22 cellular contexts compared by ENCODE assay signal in the genomic region with DNA sequence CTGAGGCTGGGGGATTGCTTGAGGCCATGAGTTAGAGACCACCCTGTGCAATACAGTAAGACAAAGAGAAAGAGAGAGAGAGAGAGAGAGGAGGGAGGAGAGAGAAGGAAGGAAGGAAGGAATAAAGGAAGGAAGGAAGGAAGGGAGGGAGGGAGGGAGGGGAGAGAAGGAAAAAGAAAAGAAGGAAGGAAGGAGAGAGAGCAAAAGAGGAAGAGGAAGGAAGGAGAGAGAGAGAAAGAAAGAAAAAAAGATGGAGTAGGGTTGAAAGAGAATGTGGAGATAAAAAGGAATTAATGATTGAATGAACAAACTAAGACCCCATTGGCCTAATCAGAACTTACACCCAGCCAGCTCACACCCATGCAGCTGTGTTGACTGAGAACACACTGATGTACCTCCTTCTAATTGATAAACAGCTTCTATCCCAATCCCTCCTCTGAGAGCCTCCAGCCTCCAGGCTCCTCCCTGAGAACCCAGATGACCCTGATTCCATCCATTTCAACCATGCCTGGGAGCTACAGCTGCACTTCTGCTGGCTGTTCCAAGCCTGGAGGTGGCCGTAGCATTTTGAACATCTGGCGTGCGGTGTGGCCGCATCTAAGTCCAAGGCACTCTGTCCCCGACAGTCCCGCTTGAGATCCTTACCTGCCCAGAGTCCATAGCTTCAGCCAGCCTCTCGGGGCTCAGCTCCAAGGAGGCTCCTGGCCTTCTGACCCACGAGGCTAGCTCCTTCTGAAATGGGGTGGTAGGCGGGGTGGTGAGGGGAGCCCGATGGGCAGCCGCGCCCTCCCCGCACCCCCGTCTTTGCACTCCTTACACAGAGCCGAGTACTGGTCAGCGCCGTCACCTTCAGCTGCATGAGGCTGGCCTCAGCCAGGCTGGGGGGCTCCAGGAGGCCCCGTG. TPM values are rescaled to one million over a fixed set of nuclear protein-coding genes. Genes with fewer than 3 reads are reported as not detected.
DNase-seq lines count a peak whose midpoint lies in the region; TF ChIP-seq lines count a peak whose summit lies in the region.
"Had no signal": no experiment of that assay in that cellular context is flagged by ENCODE, and none has a peak within 500 bp of the region (broad histone marks: within the 10 kb centered on the region; RNA-seq: fewer than 3 reads in every experiment).

No MANE protein-coding gene starts in this region.

- H3K4me3 Mint-ChIP-seq in type B pancreatic cell: peak overlapping the region; percentile 62
- no peak overlapping the region for H3K4me3 Mint-ChIP-seq in CD4-positive, alpha-beta memory T cell

- H3K36me3 ChIP-seq in liver (ENCODE audit: control insufficient read depth in 4 of 4, insufficient read depth in 3 of 4, low read depth in 1 of 4, low read length in 3 of 4): peaks cover 0 to 7% (median 3%) of the 10 kb centered on the region in 4 donors
- no peaks in the 10 kb centered on the region for H3K36me3 ChIP-seq in CD4-positive, alpha-beta memory T cell (ENCODE audit: insufficient read depth, low read length)
- H3K36me3 ChIP-seq: Peyer's patch had no signal

- peak overlapping the region; percentile 52 to 95 (median 66) for H3K4me3 ChIP-seq in liver (ENCODE audit: low read depth in 1 of 3, low read length in 3 of 3)
- H3K4me3 ChIP-seq in CD4-positive, alpha-beta memory T cell (ENCODE audit: low read length in 2 of 2): no peak overlapping the region
- H3K4me3 ChIP-seq: Peyer's patch had no signal

- POLR2A ChIA-PET in CD4-positive, alpha-beta memory T cell (lab: Charles Lee; ENCODE audit: partially characterized antibody): no interaction called here

- peak overlapping the region; percentile 50 to 78 for H3K27ac ChIP-seq in liver (ENCODE audit: low read depth in 1 of 2, low read length in 2 of 2)
- H3K27ac ChIP-seq in CD4-positive, alpha-beta memory T cell (ENCODE audit: low read depth, low read length): no peak overlapping the region
- H3K27ac ChIP-seq: C4-2B, Peyer's patch had no signal

- H3K4me1 Mint-ChIP-seq in type B pancreatic cell (ENCODE audit: unreplicated experiment): no peaks in the 10 kb centered on the region
- H3K4me1 Mint-ChIP-seq in CD4-positive, alpha-beta memory T cell: no peaks in the 10 kb centered on the region

- no peak overlapping the region for H3K9ac ChIP-seq in liver (ENCODE audit: low read depth in 1 of 2, low read length in 2 of 2)

- H3K36me3 Mint-ChIP-seq in type B pancreatic cell: no peaks in the 10 kb centered on the region
- no peaks in the 10 kb centered on the region for H3K36me3 Mint-ChIP-seq in CD4-positive, alpha-beta memory T cell

- intact Hi-C loops in CD4-positive, alpha-beta memory T cell (cut with micrococcal nuclease): no loop called here

- H3K27ac Mint-ChIP-seq in type B pancreatic cell: no peak overlapping the region
- H3K27ac Mint-ChIP-seq in CD4-positive, alpha-beta memory T cell: no peak overlapping the region

- DNase-seq in NCI-H748 (lab: John Stamatoyannopoulos, UW; ENCODE audit: unreplicated experiment) (peak; percentile 12), NCI-H748 treated with DMSO at 0.1 percent for 48 hours (lab: John Stamatoyannopoulos, UW) (no peak), NCI-H82 (lab: John Stamatoyannopoulos, UW) (peak; percentile 64), type B pancreatic cell (ENCODE audit: extremely low spot score, unreplicated experiment) (no peak), medulla oblongata (ENCODE audit: extremely low spot score) (no peak), NCI-H1092 treated with DMSO at 0.1 percent for 48 hours (lab: John Stamatoyannopoulos, UW) (no peak)
- no peak for DNase-seq in CD4-positive, alpha-beta memory T cell
- DNase-seq: COR-L47, DMS79, NCI-H1048, NCI-H187, NCI-H2171, NCI-H446, NCI-H69, Peyer's patch, T-helper 1 cell had no signal

- no peaks in the 10 kb centered on the region for H3K9me3 ChIP-seq in liver (ENCODE audit: control insufficient read depth in 4 of 4, low read length in 3 of 4)
- H3K9me3 ChIP-seq in CD4-positive, alpha-beta memory T cell (ENCODE audit: control insufficient read depth in 1 of 2, low read length in 2 of 2): no peaks in the 10 kb centered on the region
- H3K9me3 ChIP-seq: Peyer's patch had no signal

- no peaks in the 10 kb centered on the region for H3K9me3 Mint-ChIP-seq in type B pancreatic cell
- H3K9me3 Mint-ChIP-seq in CD4-positive, alpha-beta memory T cell: peaks cover 0 to 6% (median 0%) of the 10 kb centered on the region in 8 donors

- no peak for TF ChIP-seq RAD21 in liver (IDR thresholded peaks at IDR 0.05)

- TF ChIP-seq CTCF in liver (IDR thresholded peaks at IDR 0.05; ENCODE audit: low read depth, low read length, missing input control) (no peak), type B pancreatic cell (conservative IDR thresholded peaks at IDR 0.05) (no peak)

- CTCF ChIA-PET in CD4-positive, alpha-beta memory T cell (lab: Charles Lee; ENCODE audit: partially characterized antibody): interaction anchor here (0.7 kb wide), 1 partner anchor 117 kb away, joined by 4 read pairs; no protein-coding TSS in a partner anchor

- peaks cover 0 to 29% (median 23%) of the 10 kb centered on the region in 4 donors for H3K4me1 ChIP-seq in liver (ENCODE audit: control insufficient read depth in 4 of 4, insufficient read depth in 4 of 4, low read length in 3 of 4)
- no peaks in the 10 kb centered on the region for H3K4me1 ChIP-seq in CD4-positive, alpha-beta memory T cell (ENCODE audit: insufficient read depth, low read length)
- H3K4me1 ChIP-seq: Peyer's patch had no signal

- no peaks in the 10 kb centered on the region for H3K27me3 ChIP-seq in liver (ENCODE audit: control insufficient read depth in 4 of 4, insufficient read depth in 4 of 4, low read length in 3 of 4)
- H3K27me3 ChIP-seq in CD4-positive, alpha-beta memory T cell (ENCODE audit: insufficient read depth, low read length): no peaks in the 10 kb centered on the region
- H3K27me3 ChIP-seq: Peyer's patch had no signal

- WGBS in liver: 33% methylated on average over 18 of the region's 18 CpGs

- peaks cover 21% of the 10 kb centered on the region for H3K27me3 Mint-ChIP-seq in type B pancreatic cell
- peaks cover 13% of the 10 kb centered on the region in 2 donors for H3K27me3 Mint-ChIP-seq in CD4-positive, alpha-beta memory T cell

TF ChIP-seq in liver, 16 proteins besides CTCF, POLR2A, EP300 and RAD21:
- TF ChIP-seq GABPA (IDR thresholded peaks at IDR 0.05 in 1 of 2, conservative IDR thresholded peaks at IDR 0.05 in 1 of 2) (no peak), EGR1 (IDR thresholded peaks at IDR 0.05; ENCODE audit: low read depth in 2 of 2) (no peak), FOXA2 (IDR thresholded peaks at IDR 0.05) (no peak), FOXA1 (IDR thresholded peaks at IDR 0.05) (no peak), NR2F2 (IDR thresholded peaks at IDR 0.05) (no peak), JUND (IDR thresholded peaks at IDR 0.05) (no peak), RXRA (IDR thresholded peaks at IDR 0.05) (peak; percentile 48 to 59)
- TF ChIP-seq, protein P1, sequence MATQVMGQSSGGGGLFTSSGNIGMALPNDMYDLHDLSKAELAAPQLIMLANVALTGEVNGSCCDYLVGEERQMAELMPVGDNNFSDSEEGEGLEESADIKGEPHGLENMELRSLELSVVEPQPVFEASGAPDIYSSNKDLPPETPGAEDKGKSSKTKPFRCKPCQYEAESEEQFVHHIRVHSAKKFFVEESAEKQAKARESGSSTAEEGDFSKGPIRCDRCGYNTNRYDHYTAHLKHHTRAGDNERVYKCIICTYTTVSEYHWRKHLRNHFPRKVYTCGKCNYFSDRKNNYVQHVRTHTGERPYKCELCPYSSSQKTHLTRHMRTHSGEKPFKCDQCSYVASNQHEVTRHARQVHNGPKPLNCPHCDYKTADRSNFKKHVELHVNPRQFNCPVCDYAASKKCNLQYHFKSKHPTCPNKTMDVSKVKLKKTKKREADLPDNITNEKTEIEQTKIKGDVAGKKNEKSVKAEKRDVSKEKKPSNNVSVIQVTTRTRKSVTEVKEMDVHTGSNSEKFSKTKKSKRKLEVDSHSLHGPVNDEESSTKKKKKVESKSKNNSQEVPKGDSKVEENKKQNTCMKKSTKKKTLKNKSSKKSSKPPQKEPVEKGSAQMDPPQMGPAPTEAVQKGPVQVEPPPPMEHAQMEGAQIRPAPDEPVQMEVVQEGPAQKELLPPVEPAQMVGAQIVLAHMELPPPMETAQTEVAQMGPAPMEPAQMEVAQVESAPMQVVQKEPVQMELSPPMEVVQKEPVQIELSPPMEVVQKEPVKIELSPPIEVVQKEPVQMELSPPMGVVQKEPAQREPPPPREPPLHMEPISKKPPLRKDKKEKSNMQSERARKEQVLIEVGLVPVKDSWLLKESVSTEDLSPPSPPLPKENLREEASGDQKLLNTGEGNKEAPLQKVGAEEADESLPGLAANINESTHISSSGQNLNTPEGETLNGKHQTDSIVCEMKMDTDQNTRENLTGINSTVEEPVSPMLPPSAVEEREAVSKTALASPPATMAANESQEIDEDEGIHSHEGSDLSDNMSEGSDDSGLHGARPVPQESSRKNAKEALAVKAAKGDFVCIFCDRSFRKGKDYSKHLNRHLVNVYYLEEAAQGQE (IDR thresholded peaks at IDR 0.05): no peak

RNA-seq across cellular contexts. Expression of gene PRODH2, which starts 1.1 kb away (rescaled TPM):
- 100 to 1,000 TPM in 1 of 2 donors, 10 to 100 TPM in 1; 56.4 to 116 TPM for total RNA-seq in liver
- 100 to 1,000 TPM; 112 to 156 TPM for polyA plus RNA-seq in liver
- total RNA-seq in type B pancreatic cell (ENCODE audit: low replicate concordance): 11.5 and 20.6 TPM in 2 replicates
- not detected for total RNA-seq in CD4-positive, alpha-beta memory T cell
- not detected for polyA plus RNA-seq in CD4-positive, alpha-beta memory T cell
- total RNA-seq: G401, H4, MCF 10A, Peyer's patch, Right ventricle myocardium inferior had no signal

RNA-seq across cellular contexts. Expression of gene ARHGAP33, which starts 36.2 kb away (rescaled TPM):
- total RNA-seq in liver: 10 to 100 TPM in 1 of 2 donors, 1 to 10 TPM in 1; 2.0 to 10.1 TPM
- 1 to 10 TPM in 1 of 2 donors, under 1 TPM in 1; 0.85 to 1.6 TPM for polyA plus RNA-seq in liver
- 16.3 and 71.8 TPM in 2 replicates for total RNA-seq in type B pancreatic cell (ENCODE audit: low replicate concordance)
- total RNA-seq in CD4-positive, alpha-beta memory T cell: 10 to 100 TPM; 15.8 to 19.4 TPM
- polyA plus RNA-seq in CD4-positive, alpha-beta memory T cell: under 1 TPM in 1 of 2 donors, not detected in 1; 0.29 TPM

RNA-seq across cellular contexts. Expression of gene NPHS1, which starts 40.7 kb away (rescaled TPM):
- total RNA-seq in liver (under 1 TPM in 1 of 2 donors, not detected in 1; under 0.01 TPM), type B pancreatic cell (ENCODE audit: low replicate concordance) (1.9 TPM in 2 replicates)
- polyA plus RNA-seq in liver: not detected
- not detected for total RNA-seq in CD4-positive, alpha-beta memory T cell
- polyA plus RNA-seq in CD4-positive, alpha-beta memory T cell: not detected
- total RNA-seq: G401, H4, MCF 10A, Peyer's patch, Right ventricle myocardium inferior had no signal

RNA-seq across cellular contexts. Expression of gene KIRREL2, which starts 45.1 kb away (rescaled TPM):
- total RNA-seq in liver: not detected
- polyA plus RNA-seq in liver: not detected
- total RNA-seq in type B pancreatic cell (ENCODE audit: low replicate concordance): 3.3 and 3.5 TPM in 2 replicates
- total RNA-seq in CD4-positive, alpha-beta memory T cell: not detected
- under 1 TPM in 1 of 2 donors, not detected in 1; 0.08 TPM for polyA plus RNA-seq in CD4-positive, alpha-beta memory T cell
- total RNA-seq: MCF 10A, Right ventricle myocardium inferior had no signal

RNA-seq across cellular contexts. Expression of gene PROSER3, which starts 53.6 kb away (rescaled TPM):
- total RNA-seq in liver (1 to 10 TPM; 2.1 to 4.5 TPM), type B pancreatic cell (ENCODE audit: low replicate concordance) (34.6 and 48.0 TPM in 2 replicates)
- 1 to 10 TPM; 2.4 to 3.1 TPM for polyA plus RNA-seq in liver
- 10 to 100 TPM; 45.1 to 46.5 TPM for total RNA-seq in CD4-positive, alpha-beta memory T cell
- polyA plus RNA-seq in CD4-positive, alpha-beta memory T cell: 10 to 100 TPM in 1 of 2 donors, 1 to 10 TPM in 1; 2.0 to 11.8 TPM

Comparison
In these comparisons a context has a peak if more than half of its experiments do, and no peak if none do; other contexts are left out.
1. DNase-seq: peak in NCI-H748 (single experiment) and NCI-H82 (single experiment); none in NCI-H748 treated with DMSO at 0.1 percent for 48 hours (single experiment), type B pancreatic cell (single experiment), CD4-positive, alpha-beta memory T cell (0 of 5), medulla oblongata (single experiment) and NCI-H1092 treated with DMSO at 0.1 percent for 48 hours (single experiment).
2. H3K4me3 ChIP-seq: peak in liver (3 of 3); none in CD4-positive, alpha-beta memory T cell (0 of 2).
3. RNA of gene PRODH2, which starts 1.1 kb away (total RNA-seq): 56.4 to 116 TPM in liver and 11.5 to 20.6 TPM in type B pancreatic cell; not detected in CD4-positive, alpha-beta memory T cell; every median in the first group is over 10 times any median in the second.